19 cellular contexts compared by ENCODE assay signal in the genomic region with DNA sequence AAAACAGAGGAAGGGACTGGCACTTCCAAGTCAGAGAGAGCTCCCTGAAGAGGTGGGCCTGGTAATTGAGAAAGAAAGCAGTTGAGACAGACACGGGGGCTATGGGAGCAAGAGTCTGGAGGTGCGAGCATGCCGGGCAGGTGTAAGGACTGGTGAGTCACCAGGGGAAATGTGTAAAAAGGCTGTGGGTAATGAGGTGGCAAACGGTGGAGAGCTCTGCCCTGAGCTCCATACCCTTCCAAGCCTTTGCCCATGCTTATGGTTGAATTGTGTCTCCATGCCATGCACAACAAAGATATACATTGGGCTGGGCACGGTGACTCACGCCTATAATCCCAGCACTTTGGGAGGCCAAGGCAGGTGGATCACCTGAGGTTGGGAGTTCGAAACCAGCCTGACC. TPM values are rescaled to one million over a fixed set of nuclear protein-coding genes. Genes with fewer than 3 reads are reported as not detected.
DNase-seq lines count a peak whose midpoint lies in the region; ATAC-seq and TF ChIP-seq lines count a peak whose summit lies in the region.
"Had no signal": no experiment of that assay in that cellular context is flagged by ENCODE, and none has a peak within 500 bp of the region (broad histone marks: within the 10 kb centered on the region; RNA-seq: fewer than 3 reads in every experiment).

No MANE protein-coding gene starts in this region.

- H3K4me3 ChIP-seq in mammary epithelial cell (replicated peaks in 1 of 3; ENCODE audit: insufficient read depth in 1 of 3, low read depth in 2 of 3, low read length in 3 of 3) (no peak overlapping the region), RWPE2 (ENCODE audit: severe bottlenecking) (no peak overlapping the region), uterus (no peak overlapping the region)
- H3K4me3 ChIP-seq: adrenal gland, left lung had no signal

- H3K9me3 Mint-ChIP-seq in MCF 10A (ENCODE audit: unreplicated experiment): no peaks in the 10 kb centered on the region
- H3K9me3 Mint-ChIP-seq in stimulated activated effector memory CD8-positive, alpha-beta T cell treated with anti-CD3 and anti-CD28 coated beads, Interleukin-12 subunit alpha, Interleukin-12 subunit beta, amount 100 ng/mL, for 72 hours: no peaks in the 10 kb centered on the region
- H3K9me3 Mint-ChIP-seq: CD4-positive, alpha-beta memory T cell; central memory CD8-positive, alpha-beta T cell had no signal

- intact Hi-C loops in MCF 10A (cut with micrococcal nuclease) (loop anchor here (2.0 kb wide), 1 partner anchor 17 kb away; the partner anchor contains the start of gene JADE2), mammary epithelial cell (cut with micrococcal nuclease) (no loop called here), uterus (cut with DNase I; ENCODE audit: low total_unique reads) (no loop called here)

- H3K27ac ChIP-seq in mammary epithelial cell (ENCODE audit: insufficient read depth, low read depth, low read length) (no peak overlapping the region), RWPE2 (ENCODE audit: poor library complexity, severe bottlenecking) (peak overlapping the region; percentile 98), uterus (no peak overlapping the region)
- H3K27ac ChIP-seq: suprapubic skin had no signal

- peaks cover 6% of the 10 kb centered on the region for H3K36me3 Mint-ChIP-seq in MCF 10A (ENCODE audit: insufficient read depth, unreplicated experiment)
- peaks cover 6% of the 10 kb centered on the region for H3K36me3 Mint-ChIP-seq in stimulated activated effector memory CD8-positive, alpha-beta T cell treated with anti-CD3 and anti-CD28 coated beads, Interleukin-12 subunit alpha, Interleukin-12 subunit beta, amount 100 ng/mL, for 72 hours
- H3K36me3 Mint-ChIP-seq: CD4-positive, alpha-beta memory T cell had no signal

- H3K4me3 Mint-ChIP-seq in MCF 10A (ENCODE audit: unreplicated experiment): peak overlapping the region; percentile 46
- no peak overlapping the region for H3K4me3 Mint-ChIP-seq in stimulated activated effector memory CD8-positive, alpha-beta T cell treated with anti-CD3 and anti-CD28 coated beads, Interleukin-12 subunit alpha, Interleukin-12 subunit beta, amount 100 ng/mL, for 72 hours
- H3K4me3 Mint-ChIP-seq: CD4-positive, alpha-beta memory T cell; central memory CD8-positive, alpha-beta T cell had no signal

- in situ Hi-C loops in mammary epithelial cell (cut with MboI; ENCODE audit: low sequenced_read_pairs in 2 of 2): no loop called here

- CTCF ChIA-PET in MCF 10A (lab: Yijun Ruan, JAX) (interaction anchor here (0.6 to 4.8 kb wide), 6 partner anchors 13 to 95 kb away, joined by 3 to 31 read pairs (median 6); partner anchors contain the start of gene CDKN2AIPNL), mammary epithelial cell (lab: Charles Lee; ENCODE audit: low non-redundant PET) (no interaction called here)

- no peak for TF ChIP-seq CTCF in MCF 10A (IDR thresholded peaks at IDR 0.05; ENCODE audit: unreplicated experiment)
- TF ChIP-seq CTCF in mammary epithelial cell (conservative IDR thresholded peaks at IDR 0.05 in 1 of 2, IDR thresholded peaks at IDR 0.05 in 1 of 2; ENCODE audit: extremely low read depth in 1 of 2, insufficient read depth in 1 of 2, low read depth in 1 of 2, low read length in 2 of 2): no peak
- no peak for TF ChIP-seq CTCF in RWPE2 (IDR thresholded peaks at IDR 0.05; ENCODE audit: poor library complexity, severe bottlenecking)
- no peak for TF ChIP-seq CTCF in uterus (IDR thresholded peaks at IDR 0.05)

- H3K27me3 ChIP-seq in mammary epithelial cell (ENCODE audit: insufficient read depth, low read length) (no peaks in the 10 kb centered on the region), RWPE2 (ENCODE audit: insufficient read depth, poor library complexity, severe bottlenecking) (no peaks in the 10 kb centered on the region), uterus (no peaks in the 10 kb centered on the region)
- H3K27me3 ChIP-seq: adrenal gland, left lung, pancreas, suprapubic skin had no signal

- H2AFZ ChIP-seq in mammary epithelial cell (ENCODE audit: low read depth, low read length): no peak overlapping the region

- H3K4me2 ChIP-seq in mammary epithelial cell (ENCODE audit: insufficient read depth, low read depth, low read length): no peak overlapping the region

- no peaks in the 10 kb centered on the region for H3K27me3 Mint-ChIP-seq in MCF 10A (ENCODE audit: insufficient read depth, unreplicated experiment)
- H3K27me3 Mint-ChIP-seq: CD4-positive, alpha-beta memory T cell; central memory CD8-positive, alpha-beta T cell had no signal

- H4K20me1 ChIP-seq in mammary epithelial cell (ENCODE audit: insufficient read depth, low read length): no peaks in the 10 kb centered on the region

- H3K36me3 ChIP-seq in mammary epithelial cell (ENCODE audit: insufficient read depth, low read length): no peaks in the 10 kb centered on the region
- no peaks in the 10 kb centered on the region for H3K36me3 ChIP-seq in RWPE2 (ENCODE audit: low read depth)
- no peaks in the 10 kb centered on the region for H3K36me3 ChIP-seq in uterus
- H3K36me3 ChIP-seq: adrenal gland, left lung, pancreas, suprapubic skin had no signal

- peaks cover 76% of the 10 kb centered on the region for H3K4me1 Mint-ChIP-seq in MCF 10A (ENCODE audit: insufficient read depth, unreplicated experiment)
- peaks cover 57% of the 10 kb centered on the region for H3K4me1 Mint-ChIP-seq in stimulated activated effector memory CD8-positive, alpha-beta T cell treated with anti-CD3 and anti-CD28 coated beads, Interleukin-12 subunit alpha, Interleukin-12 subunit beta, amount 100 ng/mL, for 72 hours

- no peak overlapping the region for H3K9ac ChIP-seq in mammary epithelial cell (ENCODE audit: insufficient read depth, low read length)

- TF ChIP-seq POLR2A in uterus (IDR thresholded peaks at IDR 0.05): no peak

- H3K4me1 ChIP-seq in mammary epithelial cell (ENCODE audit: insufficient read depth, low read length): peaks cover 73% of the 10 kb centered on the region
- peaks cover 71% of the 10 kb centered on the region for H3K4me1 ChIP-seq in RWPE2 (ENCODE audit: insufficient read depth, poor library complexity, severe bottlenecking)
- H3K4me1 ChIP-seq in uterus: no peaks in the 10 kb centered on the region

- BruUV-seq in MCF 10A (replicated peaks; lab: Mats Ljungman, UMichigan): no TSS peak
- no TSS peak for BruUV-seq in mammary epithelial cell (replicated peaks; lab: Mats Ljungman, UMichigan)

- WGBS in mammary epithelial cell (ENCODE audit: low coverage, missing lambda C conversion rate): 76% methylated on average over 7 of the region's 7 CpGs

- DNase-seq in MCF 10A (ENCODE audit: unreplicated experiment) (peak; percentile 41), mammary epithelial cell (no peak), RWPE2 (ENCODE audit: low spot score) (peak; percentile 58), kidney tubule cell (ENCODE audit: low spot score) (peak; percentile 49), uterus (no peak)
- DNase-seq in stimulated activated effector memory CD8-positive, alpha-beta T cell treated with anti-CD3 and anti-CD28 coated beads, Interleukin-12 subunit alpha, Interleukin-12 subunit beta, amount 100 ng/mL, for 72 hours (ENCODE audit: low spot score in 2 of 2): no peak
- DNase-seq: activated CD4-positive, alpha-beta T cell treated with anti-CD3 and anti-CD28 coated beads, Interleukin-2, amount 50 U/mL, for 1 hour; activated T-cell treated with anti-CD3 and anti-CD28 coated beads, Interleukin-2, amount 50 U/mL, for 1 hour; CD4-positive, alpha-beta memory T cell; EL; left lung; NCI-H526 treated with DMSO at 0.1 percent for 48 hours; stimulated activated CD4-positive, alpha-beta T cell treated with anti-CD3 and anti-CD28 coated beads, Interleukin-4, amount 100 ng/mL, for 24 hours had no signal

- H3K27ac Mint-ChIP-seq in MCF 10A (ENCODE audit: low read depth, unreplicated experiment): peak overlapping the region; percentile 90
- peak overlapping the region; percentile 6 for H3K27ac Mint-ChIP-seq in stimulated activated effector memory CD8-positive, alpha-beta T cell treated with anti-CD3 and anti-CD28 coated beads, Interleukin-12 subunit alpha, Interleukin-12 subunit beta, amount 100 ng/mL, for 72 hours

- dilution Hi-C loops in mammary epithelial cell (cut with HindIII; ENCODE audit: low sequenced_read_pairs): no loop called here

- ATAC-seq in RWPE2 (ENCODE audit: low read depth) (no peak), HG02970 (IDR thresholded peaks at IDR 0.05; ENCODE audit: low FRiP score, unreplicated experiment) (no peak), GM21528 (IDR thresholded peaks at IDR 0.05; ENCODE audit: low FRiP score, unreplicated experiment) (no peak)
- no peak for ATAC-seq in stimulated activated effector memory CD8-positive, alpha-beta T cell treated with anti-CD3 and anti-CD28 coated beads, Interleukin-12 subunit alpha, Interleukin-12 subunit beta, amount 100 ng/mL, for 72 hours
- ATAC-seq: left lung had no signal

- H3K9me3 ChIP-seq in mammary epithelial cell (replicated peaks; ENCODE audit: insufficient read depth, low read length) (no peaks in the 10 kb centered on the region), RWPE2 (ENCODE audit: severe bottlenecking) (no peaks in the 10 kb centered on the region), uterus (no peaks in the 10 kb centered on the region)
- H3K9me3 ChIP-seq: adrenal gland, left lung, pancreas, suprapubic skin had no signal

- H3K79me2 ChIP-seq in mammary epithelial cell (ENCODE audit: insufficient read depth, low read length): no peaks in the 10 kb centered on the region

- POLR2A ChIA-PET in MCF 10A (lab: Yijun Ruan, JAX): interaction anchor here (0.9 to 20.3 kb wide), 12 partner anchors 13 to 282 kb away, joined by 3 to 300 read pairs (median 4); partner anchors contain the start of genes CDKN2AIPNL, JADE2 and PPP2CA

RNA-seq across cellular contexts. Expression of gene JADE2, which starts 18.0 kb away (rescaled TPM):
- total RNA-seq in MCF 10A (2022) (104 and 138 TPM in 2 replicates), mammary epithelial cell (10 to 100 TPM; 41.2 to 49.6 TPM), uterus (10 to 100 TPM; 15.8 to 95.8 (median 16.7) TPM)
- polyA plus RNA-seq in mammary epithelial cell: 23.5 TPM
- polyA minus RNA-seq in mammary epithelial cell: 50.6 TPM

Comparison
In these comparisons a context has a peak if more than half of its experiments do, and no peak if none do; other contexts are left out.
1. DNase-seq: peak in MCF 10A (single experiment), RWPE2 (single experiment) and kidney tubule cell (single experiment); none in mammary epithelial cell (single experiment), stimulated activated effector memory CD8-positive, alpha-beta T cell treated with anti-CD3 and anti-CD28 coated beads, Interleukin-12 subunit alpha, Interleukin-12 subunit beta, amount 100 ng/mL, for 72 hours (0 of 2) and uterus (0 of 2).